ENCODE assay signal across 18 cellular contexts in the genomic region with DNA sequence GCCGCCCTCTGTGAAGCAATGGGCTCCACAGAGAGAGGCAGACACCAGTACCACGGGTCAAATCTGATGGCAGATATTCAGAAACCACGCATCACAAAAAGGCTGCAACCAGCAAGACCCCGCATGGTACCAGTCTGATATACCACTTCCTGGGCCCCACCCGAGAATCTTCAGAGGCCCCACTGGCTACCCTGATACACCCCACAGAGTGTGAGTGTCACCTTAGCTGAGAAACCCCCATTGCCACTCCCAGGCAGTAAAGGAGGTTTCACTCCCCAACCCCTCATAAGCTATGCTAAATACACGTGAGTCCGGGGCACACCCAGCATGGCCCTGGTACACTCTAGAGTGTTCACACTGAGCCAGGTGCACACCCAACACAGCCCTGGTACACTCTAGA.
"Had no signal": no experiment of that assay in that cellular context is flagged by ENCODE, and none has a peak within 500 bp of the region (broad histone marks: within the 10 kb centered on the region; RNA-seq: fewer than 3 reads in every experiment).

No MANE protein-coding gene starts in this region.

- H3K27me3 ChIP-seq: esophagus muscularis mucosa, spleen, suprapubic skin, upper lobe of right lung had no signal

- H3K4me3 Mint-ChIP-seq: brain; dendritic cell treated with granulocyte-macrophage colony-stimulating factor and Interleukin-4, amounts not matched to agents 40 ng/mL and 50 ng/mL, for 4 days; naive thymus-derived CD8-positive, alpha-beta T cell had no signal

- H3K4me1 Mint-ChIP-seq: brain had no signal

- DNase-seq: activated CD4-positive, alpha-beta T cell treated with anti-CD3 and anti-CD28 coated beads for 1 hour; activated naive CD4-positive, alpha-beta T cell treated with anti-CD3 and anti-CD28 coated beads, Interleukin-2, amount 50 U/mL, for 16 hours; amygdala; cerebellar nuclear complex; left colon; naive thymus-derived CD8-positive, alpha-beta T cell; occipital lobe; psoas muscle; spleen; stimulated activated CD4-positive, alpha-beta T cell treated with anti-CD3 and anti-CD28 coated beads, Interleukin-1b, Interleukin-23, amount 100 ng/mL, for 48 hours; stimulated activated naive CD4-positive, alpha-beta T cell; T-helper 9 cell; upper lobe of right lung had no signal

- H3K9me3 ChIP-seq: esophagus muscularis mucosa, psoas muscle, suprapubic skin, upper lobe of right lung had no signal

- H3K4me1 ChIP-seq: esophagus muscularis mucosa, psoas muscle, suprapubic skin, upper lobe of right lung had no signal

- H3K27me3 Mint-ChIP-seq: brain; dendritic cell treated with granulocyte-macrophage colony-stimulating factor and Interleukin-4, amounts not matched to agents 40 ng/mL and 50 ng/mL, for 4 days; naive thymus-derived CD8-positive, alpha-beta T cell had no signal

- ATAC-seq: left colon; naive thymus-derived CD8-positive, alpha-beta T cell; psoas muscle; sciatic nerve; upper lobe of right lung had no signal

- H3K36me3 ChIP-seq: suprapubic skin, upper lobe of right lung had no signal

- H3K27ac Mint-ChIP-seq: brain; dendritic cell treated with granulocyte-macrophage colony-stimulating factor and Interleukin-4, amounts not matched to agents 40 ng/mL and 50 ng/mL, for 4 days had no signal

- H3K4me3 ChIP-seq: esophagus muscularis mucosa, psoas muscle, spleen, suprapubic skin, upper lobe of right lung had no signal

- H3K27ac ChIP-seq: esophagus muscularis mucosa, psoas muscle, spleen, suprapubic skin, upper lobe of right lung had no signal
